In the genomic region with DNA sequence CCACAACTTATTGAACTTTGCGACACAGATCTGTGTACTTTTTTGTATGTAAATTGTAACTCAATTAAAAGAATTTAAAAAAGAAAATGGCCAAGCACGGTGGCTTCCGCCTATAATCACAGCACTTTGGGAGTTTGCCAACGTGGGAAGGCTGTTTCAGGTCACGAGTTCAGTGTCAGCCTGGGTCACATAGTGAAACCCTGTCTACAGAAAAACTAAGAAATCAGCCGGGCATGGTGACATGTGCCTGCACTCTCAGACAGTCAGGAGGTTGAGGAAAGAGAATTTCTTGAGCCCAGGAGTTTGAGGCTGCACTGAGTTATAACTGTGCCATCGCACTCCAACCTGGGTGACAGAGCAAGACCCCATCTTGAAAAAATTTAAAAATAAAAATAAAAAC, we compare ENCODE assay signal across 22 cellular contexts.
A peak's percentile ranks its signal among the peaks of the same experiment; 100 is the strongest.
DNase-seq lines count a peak whose midpoint lies in the region; ATAC-seq and TF ChIP-seq lines count a peak whose summit lies in the region.
"Had no signal": no experiment of that assay in that cellular context is flagged by ENCODE, and none has a peak within 500 bp of the region (broad histone marks: within the 10 kb centered on the region; RNA-seq: fewer than 3 reads in every experiment).

No MANE protein-coding gene starts in this region.

- no peaks in the 10 kb centered on the region for H3K27me3 ChIP-seq in H9 (ENCODE audit: insufficient read depth, low read length)
- H3K27me3 ChIP-seq: BE2C; BLaER1 treated with 17β-estradiol and CSF1 and Interleukin-3, amounts not matched to agents 10 nM and 100 nM had no signal

- no peak overlapping the region for H3K27ac Mint-ChIP-seq in H9
- H3K27ac Mint-ChIP-seq: CD14-positive monocyte; CD4-positive, alpha-beta T cell; CD8-positive, alpha-beta memory T cell; GM23338; HFFc6 had no signal

- H4K20me1 ChIP-seq in H9 (ENCODE audit: control insufficient read depth, insufficient read depth, insufficient read length): no peaks in the 10 kb centered on the region
- H4K20me1 ChIP-seq: BLaER1 treated with 17β-estradiol and CSF1 and Interleukin-3, amounts not matched to agents 10 nM and 100 nM had no signal

- no peak overlapping the region for H3K18ac ChIP-seq in H9 (ENCODE audit: insufficient read length, low read depth, low read length)

- no peak overlapping the region for H2BK15ac ChIP-seq in H9 (ENCODE audit: low read depth, low read length)

- H2BK120ac ChIP-seq in H9 (ENCODE audit: low read depth, low read length, poor library complexity, severe bottlenecking): no peak overlapping the region

- H3K9me3 Mint-ChIP-seq in H9: no peaks in the 10 kb centered on the region
- H3K9me3 Mint-ChIP-seq: CD4-positive, alpha-beta T cell; GM23338 had no signal

- H3K79me1 ChIP-seq in H9 (ENCODE audit: insufficient read depth, low read depth, low read length, poor library complexity, severe bottlenecking): no peaks in the 10 kb centered on the region

- no peak overlapping the region for H2BK12ac ChIP-seq in H9 (ENCODE audit: insufficient read length, low read depth, low read length)

- no peak overlapping the region for H3K56ac ChIP-seq in H9 (ENCODE audit: insufficient read length, low read depth, low read length)

- no peaks in the 10 kb centered on the region for H3K36me3 Mint-ChIP-seq in H9 (ENCODE audit: insufficient read depth in 1 of 3, low read depth in 3 of 3)
- H3K36me3 Mint-ChIP-seq: CD14-positive monocyte; CD8-positive, alpha-beta memory T cell had no signal

- ATAC-seq in GM18867 (IDR thresholded peaks at IDR 0.05; ENCODE audit: unreplicated experiment): peak; percentile 48
- ATAC-seq: A549, GM23338 had no signal

- H4K5ac ChIP-seq in H9 (ENCODE audit: insufficient read length, low read depth, low read length): no peak overlapping the region

- no peaks in the 10 kb centered on the region for H3K79me2 ChIP-seq in H9 (ENCODE audit: insufficient read depth, low read length)

- H3K23me2 ChIP-seq in H9 (ENCODE audit: insufficient read length, low read depth, low read length, poor library complexity, severe bottlenecking): no peaks in the 10 kb centered on the region

- no peak overlapping the region for H3K23ac ChIP-seq in H9 (ENCODE audit: insufficient read length, low read depth, low read length)

- no peak overlapping the region for H3T11ph ChIP-seq in H9 (ENCODE audit: low read length)

- H2BK5ac ChIP-seq in H9 (ENCODE audit: insufficient read length, low read length): no peak overlapping the region

- no peak overlapping the region for H3K4me3 ChIP-seq in epithelial cell of proximal tubule (ENCODE audit: low read depth, low read length)
- H3K4me3 ChIP-seq: A549; BLaER1 treated with 17β-estradiol and CSF1 and Interleukin-3, amounts not matched to agents 10 nM and 100 nM; GM23338; HAP-1 had no signal

- H3K9ac ChIP-seq in H9 (ENCODE audit: extremely low read depth, insufficient read length, low read length): no peak overlapping the region
- H3K9ac ChIP-seq: BLaER1 treated with 17β-estradiol and CSF1 and Interleukin-3, amounts not matched to agents 10 nM and 100 nM had no signal

- no peak overlapping the region for H3K4me3 Mint-ChIP-seq in H9
- H3K4me3 Mint-ChIP-seq: CD14-positive monocyte; CD4-positive, alpha-beta T cell; CD8-positive, alpha-beta memory T cell; GM23338; HFFc6 had no signal

- TF ChIP-seq CTCF in epithelial cell of proximal tubule (conservative IDR thresholded peaks at IDR 0.05; ENCODE audit: low read depth, low read length): no peak
- no peak for TF ChIP-seq CTCF in H9 (conservative IDR thresholded peaks at IDR 0.05)

- H3K4me2 ChIP-seq in H9 (ENCODE audit: insufficient read depth, insufficient read length, low read length): no peak overlapping the region
- H3K4me2 ChIP-seq: A549; BLaER1 treated with 17β-estradiol and CSF1 and Interleukin-3, amounts not matched to agents 10 nM and 100 nM; GM23338 had no signal

- H3K27ac ChIP-seq in H9 (ENCODE audit: insufficient read length, low read depth, low read length): no peak overlapping the region
- H3K27ac ChIP-seq: A549; BLaER1 treated with 17β-estradiol and CSF1 and Interleukin-3, amounts not matched to agents 10 nM and 100 nM had no signal

- H3K4me1 ChIP-seq in H9 (ENCODE audit: insufficient read depth, low read length): no peaks in the 10 kb centered on the region
- H3K4me1 ChIP-seq: A549; BE2C; BLaER1 treated with 17β-estradiol and CSF1 and Interleukin-3, amounts not matched to agents 10 nM and 100 nM; HAP-1 had no signal

- no peak overlapping the region for H2BK20ac ChIP-seq in H9 (ENCODE audit: low read depth, low read length, poor library complexity, severe bottlenecking)

- H3K14ac ChIP-seq in H9 (ENCODE audit: insufficient read depth, low read length): no peak overlapping the region

- no peak overlapping the region for H4K91ac ChIP-seq in H9 (ENCODE audit: insufficient read length, low read depth, low read length)

- H4K8ac ChIP-seq in H9 (replicated peaks; ENCODE audit: insufficient read length, low read depth, low read length): no peak overlapping the region

- no peaks in the 10 kb centered on the region for H3K27me3 Mint-ChIP-seq in H9 (ENCODE audit: low read depth)

- H3K9me3 ChIP-seq in H9 (ENCODE audit: control insufficient read depth, low read depth, low read length): no peaks in the 10 kb centered on the region
- H3K9me3 ChIP-seq: A549; BE2C; BLaER1 treated with 17β-estradiol and CSF1 and Interleukin-3, amounts not matched to agents 10 nM and 100 nM; HAP-1 had no signal

- no peaks in the 10 kb centered on the region for H3K4me1 Mint-ChIP-seq in H9
- H3K4me1 Mint-ChIP-seq: CD14-positive monocyte; CD8-positive, alpha-beta memory T cell; GM23338 had no signal

- no peak overlapping the region for H3K4ac ChIP-seq in H9 (ENCODE audit: low read depth, low read length)

- no CpG with 5 or more reads among the region's 7 CpGs for WGBS in H9 (ENCODE audit: extremely low coverage, insufficient read length, low lambda C conversion rate)

- H2AFZ ChIP-seq in H9 (ENCODE audit: low read length): no peak overlapping the region
- H2AFZ ChIP-seq: GM23338 had no signal

- H2AK5ac ChIP-seq in H9 (ENCODE audit: insufficient read length, low read length): no peak overlapping the region

- DNase-seq in RPMI8226 (peak; percentile 32), epithelial cell of proximal tubule (ENCODE audit: low read depth) (peak; percentile 10), pons (ENCODE audit: low spot score) (no peak), anterior cingulate cortex (lab: John Stamatoyannopoulos, UW) (no peak), H9 (no peak)
- DNase-seq: 8988T; ACHN; AML-193; BE2C; CD4-positive, alpha-beta T cell; CD8-positive, alpha-beta memory T cell; DMS 273 treated with DMSO at 0.1 percent for 48 hours; DMS79; EL; GDM1; HFFc6 had no signal

Comparison
In these comparisons a context has a peak if more than half of its experiments do, and no peak if none do; other contexts are left out.
1. DNase-seq: peak in RPMI8226 (single experiment) and epithelial cell of proximal tubule (single experiment); none in pons (single experiment), anterior cingulate cortex (0 of 58) and H9 (single experiment).